ENCODE assay signal across 20 cellular contexts in the genomic region with DNA sequence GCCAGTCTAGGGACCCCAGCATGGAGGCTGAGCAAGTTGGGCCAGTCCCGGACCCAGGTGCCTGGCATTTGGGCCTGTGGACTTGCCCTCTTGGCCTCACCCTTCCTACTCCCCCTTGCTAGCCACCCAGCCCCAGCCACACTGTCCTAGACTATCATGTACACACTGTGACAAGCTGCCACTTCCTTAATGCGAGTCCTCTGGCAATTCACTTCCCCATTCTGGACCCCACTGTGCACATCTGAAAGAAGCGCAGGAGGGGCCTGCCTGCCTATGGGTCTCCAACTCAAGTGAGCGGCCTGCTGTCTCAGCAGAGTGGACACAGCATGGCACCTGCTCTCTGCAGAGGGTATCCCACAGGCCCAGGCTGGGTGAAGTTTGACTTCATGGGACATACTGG.
DNase-seq lines count a peak whose midpoint lies in the region; ATAC-seq, FAIRE-seq and TF ChIP-seq lines count a peak whose summit lies in the region.
"Had no signal": no experiment of that assay in that cellular context is flagged by ENCODE, and none has a peak within 500 bp of the region (broad histone marks: within the 10 kb centered on the region; RNA-seq: fewer than 3 reads in every experiment).

No MANE protein-coding gene starts in this region.

- no peaks in the 10 kb centered on the region for H3K9me3 ChIP-seq in K562 (replicated peaks; ENCODE audit: control insufficient read depth, insufficient read depth, low read depth, low read length)
- no peaks in the 10 kb centered on the region for H3K9me3 ChIP-seq in upper lobe of right lung
- no peaks in the 10 kb centered on the region for H3K9me3 ChIP-seq in tibial artery
- no peaks in the 10 kb centered on the region for H3K9me3 ChIP-seq in gastroesophageal sphincter
- H3K9me3 ChIP-seq: A549, esophagus squamous epithelium had no signal

- H3K27ac ChIP-seq in K562 (ENCODE audit: extremely low read depth, low read depth, low read length) (no peak overlapping the region), upper lobe of right lung (no peak overlapping the region), tibial artery (no peak overlapping the region), gastroesophageal sphincter (no peak overlapping the region)
- H3K27ac ChIP-seq: A549, esophagus squamous epithelium, parathyroid adenoma had no signal

- no peak for TF ChIP-seq RAD21 in K562 (CRISPR knock-in tag; conservative IDR thresholded peaks at IDR 0.05 in 1 of 2, IDR thresholded peaks at IDR 0.05 in 1 of 2)

- TF ChIP-seq EP300 in K562 (IDR thresholded peaks at IDR 0.05; ENCODE audit: low read length) (no peak), gastroesophageal sphincter (IDR thresholded peaks at IDR 0.05) (no peak)

- no peak overlapping the region for H3K27ac Mint-ChIP-seq in natural killer cell
- no peak overlapping the region for H3K27ac Mint-ChIP-seq in natural killer cell treated with Interleukin-12 subunit alpha and Interleukin-12 subunit beta and Interleukin-15 and Interleukin-18, amount 100 ng/mL, for 72 hours
- H3K27ac Mint-ChIP-seq: activated naive CD4-positive, alpha-beta T cell treated with anti-CD3 and anti-CD28 coated beads, Interleukin-2, amount 50 U/mL, for 24 hours had no signal

- ATAC-seq in natural killer cell (peak in 2 of 3 donors; percentile 15 to 18), K562 (no peak), upper lobe of right lung (peak; percentile 60), gastroesophageal sphincter (no peak)
- ATAC-seq in natural killer cell treated with Interleukin-12 subunit alpha and Interleukin-12 subunit beta and Interleukin-15 and Interleukin-18, amount 100 ng/mL, for 72 hours, result no peak
- ATAC-seq: A549 had no signal

- no peaks in the 10 kb centered on the region for H3K79me2 ChIP-seq in K562 (ENCODE audit: control insufficient read depth, insufficient read depth, low read length)
- H3K79me2 ChIP-seq: parathyroid adenoma had no signal

- CTCF ChIA-PET in K562 (lab: Yijun Ruan, JAX; ENCODE audit: low intra/inter-chr PET ratio), result no interaction called here

- no peaks in the 10 kb centered on the region for H3K36me3 Mint-ChIP-seq in natural killer cell
- no peaks in the 10 kb centered on the region for H3K36me3 Mint-ChIP-seq in natural killer cell treated with Interleukin-12 subunit alpha and Interleukin-12 subunit beta and Interleukin-15 and Interleukin-18, amount 100 ng/mL, for 72 hours
- H3K36me3 Mint-ChIP-seq: activated naive CD4-positive, alpha-beta T cell treated with anti-CD3 and anti-CD28 coated beads, Interleukin-2, amount 50 U/mL, for 24 hours; brain had no signal

- FAIRE-seq in K562 (lab: Jason Lieb, UNC), result no peak
- FAIRE-seq: A549, urothelium cell line had no signal

- H3K27me3 ChIP-seq in K562 (ENCODE audit: control insufficient read depth in 2 of 2, insufficient read depth in 2 of 2, low read length in 2 of 2) (peaks cover 0 to 56% of the 10 kb centered on the region in 2 experiments; a peak in 3 of 5 replicates), upper lobe of right lung (no peaks in the 10 kb centered on the region), tibial artery (peaks cover 0 to 55% of the 10 kb centered on the region in 2 donors), gastroesophageal sphincter (peaks cover 4% of the 10 kb centered on the region)

- TF ChIP-seq CTCF in natural killer cell (IDR thresholded peaks at IDR 0.05) (no peak), K562 (IDR thresholded peaks at IDR 0.05 in 2 of 3, conservative IDR thresholded peaks at IDR 0.05 in 1 of 3; ENCODE audit: insufficient read depth in 2 of 3, low read depth in 1 of 3, low read length in 3 of 3) (no peak), upper lobe of right lung (IDR thresholded peaks at IDR 0.05) (no peak), tibial artery (IDR thresholded peaks at IDR 0.05) (no peak), gastroesophageal sphincter (IDR thresholded peaks at IDR 0.05) (no peak)

- no TSS peak for BruUV-seq in K562 (replicated peaks; lab: Mats Ljungman, UMichigan)

- intact Hi-C loops in natural killer cell (cut with micrococcal nuclease), result no loop called here
- intact Hi-C loops in K562 (cut with micrococcal nuclease), result no loop called here
- intact Hi-C loops in upper lobe of right lung (cut with DNase I), result no loop called here
- intact Hi-C loops in tibial artery (cut with DNase I; ENCODE audit: low total_unique reads), result no loop called here

- 3% methylated on average over 4 of the region's 4 CpGs for WGBS in K562 (ENCODE audit: insufficient coverage, low coverage, missing lambda C conversion rate)
- no CpG with 5 or more reads among the region's 4 CpGs for WGBS in gastroesophageal sphincter (ENCODE audit: low coverage in 1 of 2), 2 donors

- no peaks in the 10 kb centered on the region for H3K27me3 Mint-ChIP-seq in natural killer cell (ENCODE audit: low read depth in 2 of 2)
- peaks cover 0 to 5% of the 10 kb centered on the region in 2 donors for H3K27me3 Mint-ChIP-seq in natural killer cell treated with Interleukin-12 subunit alpha and Interleukin-12 subunit beta and Interleukin-15 and Interleukin-18, amount 100 ng/mL, for 72 hours

- DNase-seq in natural killer cell (no peak), MV-4-11 (lab: John Stamatoyannopoulos, UW) (peak; percentile 81), K562 (ENCODE audit: extremely low read depth in 1 of 4, low spot score in 3 of 4) (no peak), upper lobe of right lung (no peak), NCI-H2196 treated with DMSO at 0.1 percent for 48 hours (lab: John Stamatoyannopoulos, UW; ENCODE audit: unreplicated experiment) (no peak), tibial artery (no peak)
- DNase-seq in natural killer cell treated with Interleukin-12 subunit alpha and Interleukin-12 subunit beta and Interleukin-15 and Interleukin-18, amount 100 ng/mL, for 72 hours (ENCODE audit: low spot score), result no peak
- DNase-seq: activated T-cell treated with anti-CD3 and anti-CD28 coated beads, Interleukin-2, amount 50 U/mL, for 1 hour; esophagus squamous epithelium; NCI-H1930; NCI-H526; RPMI8226; stimulated activated naive CD4-positive, alpha-beta T cell treated with Interleukin-2 at 50 U/mL for 16 hours had no signal

- no peak overlapping the region for H3K4me2 ChIP-seq in K562 (ENCODE audit: insufficient read depth, low read length)
- H3K4me2 ChIP-seq: A549, smooth muscle cell had no signal

- H3K36me3 ChIP-seq in K562 (ENCODE audit: control insufficient read depth, insufficient read depth, low read length) (no peaks in the 10 kb centered on the region), upper lobe of right lung (no peaks in the 10 kb centered on the region), tibial artery (no peaks in the 10 kb centered on the region), gastroesophageal sphincter (no peaks in the 10 kb centered on the region)
- H3K36me3 ChIP-seq: esophagus squamous epithelium had no signal

- H2AFZ ChIP-seq in K562 (ENCODE audit: low read depth, low read length), result no peak overlapping the region
- H2AFZ ChIP-seq: parathyroid adenoma had no signal

- TF ChIP-seq POLR2A in K562 (conservative IDR thresholded peaks at IDR 0.05), result no peak
- TF ChIP-seq POLR2A in gastroesophageal sphincter (IDR thresholded peaks at IDR 0.05), result no peak

- H3K9me3 Mint-ChIP-seq in natural killer cell, result no peaks in the 10 kb centered on the region
- H3K9me3 Mint-ChIP-seq in natural killer cell treated with Interleukin-12 subunit alpha and Interleukin-12 subunit beta and Interleukin-15 and Interleukin-18, amount 100 ng/mL, for 72 hours, result no peaks in the 10 kb centered on the region
- H3K9me3 Mint-ChIP-seq: activated naive CD4-positive, alpha-beta T cell treated with anti-CD3 and anti-CD28 coated beads, Interleukin-2, amount 50 U/mL, for 24 hours had no signal

- H4K20me1 ChIP-seq in K562 (replicated peaks; ENCODE audit: control insufficient read depth, insufficient read depth, low read length), result peaks cover 6% of the 10 kb centered on the region; the same call in 1 of the 2 replicates

- POLR2A ChIA-PET in K562 (lab: Yijun Ruan, JAX), result interaction anchor here (0.5 to 0.7 kb wide), 3 partner anchors 79 to 199 kb away, joined by 3 read pairs; no protein-coding TSS in a partner anchor

- no peaks in the 10 kb centered on the region for H3K9me1 ChIP-seq in K562 (ENCODE audit: control insufficient read depth, insufficient read depth, low read length)

- H3K4me1 ChIP-seq in K562 (replicated peaks in 1 of 2; ENCODE audit: control insufficient read depth in 2 of 2, insufficient read depth in 2 of 2, low read length in 2 of 2), result peaks cover 3 to 6% of the 10 kb centered on the region in 2 experiments; a peak in 3 of 5 replicates
- H3K4me1 ChIP-seq in upper lobe of right lung, result peaks cover 6% of the 10 kb centered on the region
- peaks cover 0 to 14% (median 4%) of the 10 kb centered on the region in 4 donors for H3K4me1 ChIP-seq in tibial artery
- peaks cover 0 to 21% (median 3%) of the 10 kb centered on the region in 3 donors for H3K4me1 ChIP-seq in gastroesophageal sphincter
- H3K4me1 ChIP-seq: parathyroid adenoma had no signal

- no peaks in the 10 kb centered on the region for H3K4me1 Mint-ChIP-seq in natural killer cell
- H3K4me1 Mint-ChIP-seq in natural killer cell treated with Interleukin-12 subunit alpha and Interleukin-12 subunit beta and Interleukin-15 and Interleukin-18, amount 100 ng/mL, for 72 hours (ENCODE audit: low read depth in 2 of 2), result peaks cover 5 to 6% of the 10 kb centered on the region in 2 donors
- H3K4me1 Mint-ChIP-seq: activated naive CD4-positive, alpha-beta T cell treated with anti-CD3 and anti-CD28 coated beads, Interleukin-2, amount 50 U/mL, for 24 hours had no signal

- no peak overlapping the region for H3K4me3 Mint-ChIP-seq in natural killer cell
- H3K4me3 Mint-ChIP-seq in natural killer cell treated with Interleukin-12 subunit alpha and Interleukin-12 subunit beta and Interleukin-15 and Interleukin-18, amount 100 ng/mL, for 72 hours, result no peak overlapping the region
- H3K4me3 Mint-ChIP-seq: activated naive CD4-positive, alpha-beta T cell treated with anti-CD3 and anti-CD28 coated beads, Interleukin-2, amount 50 U/mL, for 24 hours; brain had no signal

- H3K9ac ChIP-seq in K562 (ENCODE audit: insufficient read depth in 1 of 2, low read depth in 2 of 2, low read length in 2 of 2), result no peak overlapping the region; a peak in 1 of 4 replicates
- H3K9ac ChIP-seq: parathyroid adenoma had no signal

- in situ Hi-C loops in K562 (cut with MboI), result no loop called here

- H3K4me3 ChIP-seq in K562 (no peak overlapping the region), upper lobe of right lung (no peak overlapping the region), tibial artery (no peak overlapping the region), gastroesophageal sphincter (no peak overlapping the region)
- H3K4me3 ChIP-seq: A549, esophagus squamous epithelium, smooth muscle cell had no signal

TF ChIP-seq in K562, 482 proteins besides CTCF, POLR2A, EP300 and RAD21:
- TF ChIP-seq PPARD (CRISPR knock-in tag; IDR thresholded peaks at IDR 0.05) (no peak), SPI1 (IDR thresholded peaks at IDR 0.05; ENCODE audit: borderline replicate concordance, low read depth, low read length) (peak; percentile 82)
TF ChIP-seq in K562: peak in this region for 1.

Comparison
In these comparisons a context has a peak if more than half of its experiments do, and no peak if none do; other contexts are left out.
1. ATAC-seq: peak in natural killer cell (2 of 3) and upper lobe of right lung (single experiment); none in natural killer cell treated with Interleukin-12 subunit alpha and Interleukin-12 subunit beta and Interleukin-15 and Interleukin-18, amount 100 ng/mL, for 72 hours (0 of 2), K562 (single experiment) and gastroesophageal sphincter (single experiment).